Comparison of ENCODE assay signal across 1 cellular context in the genomic region with DNA sequence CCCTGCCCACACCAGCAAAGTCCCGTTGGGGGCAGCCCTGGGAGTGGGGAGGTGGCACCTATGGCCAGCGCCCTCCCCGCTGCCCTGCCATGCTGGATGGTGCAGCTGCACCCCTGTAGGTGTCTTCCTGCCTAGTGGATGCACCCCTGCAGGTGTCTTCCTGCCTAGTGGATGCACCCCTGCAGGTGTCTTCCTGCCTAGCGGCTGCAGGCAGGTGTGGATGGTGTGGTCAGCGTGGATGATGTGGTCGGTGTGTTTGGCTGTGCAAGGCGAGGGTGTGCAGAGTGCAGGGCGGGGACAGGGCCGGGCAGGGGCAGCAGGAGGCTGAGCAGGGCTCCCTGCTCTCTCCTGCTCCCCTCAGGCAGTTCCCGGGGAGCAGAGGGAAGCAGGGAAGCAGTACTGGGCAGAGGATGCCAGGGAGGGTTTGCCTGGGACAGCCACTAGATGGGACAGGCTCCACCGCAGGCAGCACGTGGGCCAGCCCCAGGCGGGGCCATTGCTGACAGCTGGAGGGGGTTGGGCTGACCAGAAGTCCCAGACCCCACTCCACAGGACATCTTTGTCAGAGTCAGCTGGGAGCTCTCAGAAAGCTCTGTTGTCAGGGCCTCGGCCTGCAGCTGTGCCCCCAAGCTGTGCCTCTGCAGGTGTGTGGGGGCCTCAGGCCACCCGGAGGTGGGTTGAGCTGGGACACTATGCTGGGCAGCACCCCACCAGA.
TF ChIP-seq lines count a peak whose summit lies in the region.

No MANE protein-coding gene starts in this region.

TF ChIP-seq in SK-N-SH treated with all-trans-retinoic acid at 6 μM for 48 hours, 23 proteins besides CTCF, POLR2A, EP300 and RAD21 (continued from another document):
- TF ChIP-seq, protein P1, sequence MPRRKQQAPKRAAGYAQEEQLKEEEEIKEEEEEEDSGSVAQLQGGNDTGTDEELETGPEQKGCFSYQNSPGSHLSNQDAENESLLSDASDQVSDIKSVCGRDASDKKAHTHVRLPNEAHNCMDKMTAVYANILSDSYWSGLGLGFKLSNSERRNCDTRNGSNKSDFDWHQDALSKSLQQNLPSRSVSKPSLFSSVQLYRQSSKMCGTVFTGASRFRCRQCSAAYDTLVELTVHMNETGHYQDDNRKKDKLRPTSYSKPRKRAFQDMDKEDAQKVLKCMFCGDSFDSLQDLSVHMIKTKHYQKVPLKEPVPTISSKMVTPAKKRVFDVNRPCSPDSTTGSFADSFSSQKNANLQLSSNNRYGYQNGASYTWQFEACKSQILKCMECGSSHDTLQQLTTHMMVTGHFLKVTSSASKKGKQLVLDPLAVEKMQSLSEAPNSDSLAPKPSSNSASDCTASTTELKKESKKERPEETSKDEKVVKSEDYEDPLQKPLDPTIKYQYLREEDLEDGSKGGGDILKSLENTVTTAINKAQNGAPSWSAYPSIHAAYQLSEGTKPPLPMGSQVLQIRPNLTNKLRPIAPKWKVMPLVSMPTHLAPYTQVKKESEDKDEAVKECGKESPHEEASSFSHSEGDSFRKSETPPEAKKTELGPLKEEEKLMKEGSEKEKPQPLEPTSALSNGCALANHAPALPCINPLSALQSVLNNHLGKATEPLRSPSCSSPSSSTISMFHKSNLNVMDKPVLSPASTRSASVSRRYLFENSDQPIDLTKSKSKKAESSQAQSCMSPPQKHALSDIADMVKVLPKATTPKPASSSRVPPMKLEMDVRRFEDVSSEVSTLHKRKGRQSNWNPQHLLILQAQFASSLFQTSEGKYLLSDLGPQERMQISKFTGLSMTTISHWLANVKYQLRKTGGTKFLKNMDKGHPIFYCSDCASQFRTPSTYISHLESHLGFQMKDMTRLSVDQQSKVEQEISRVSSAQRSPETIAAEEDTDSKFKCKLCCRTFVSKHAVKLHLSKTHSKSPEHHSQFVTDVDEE (CRISPR knock-in tag; IDR thresholded peaks at IDR 0.05): no peak
- TF ChIP-seq ARNTL (CRISPR knock-in tag; IDR thresholded peaks at IDR 0.05; ENCODE audit: borderline replicate concordance, low read depth): no peak
- no peak for TF ChIP-seq POU6F1 (CRISPR knock-in tag; IDR thresholded peaks at IDR 0.05; ENCODE audit: borderline replicate concordance, low read depth)
- no peak for TF ChIP-seq TOX (CRISPR knock-in tag; IDR thresholded peaks at IDR 0.05; ENCODE audit: borderline replicate concordance)
- TF ChIP-seq ZC3H10 (CRISPR knock-in tag; IDR thresholded peaks at IDR 0.05): no peak
TF ChIP-seq in SK-N-SH treated with all-trans-retinoic acid at 6 μM for 48 hours: peak in this region for 0.
